In genomic region chrX:111041018-111041462, GRCh38 we compare ENCODE assay signal across 9 cellular contexts. TPM values are rescaled to one million over a fixed set of nuclear protein-coding genes. Genes with fewer than 3 reads are reported as not detected.
DNase-seq lines count a peak whose midpoint lies in the region; ATAC-seq and TF ChIP-seq lines count a peak whose summit lies in the region.
"Had no signal": no experiment of that assay in that cellular context is flagged by ENCODE, and none has a peak within 500 bp of the region (broad histone marks: within the 10 kb centered on the region; RNA-seq: fewer than 3 reads in every experiment).

No MANE protein-coding gene starts in this region.

- H3K23me2 ChIP-seq in H9 (ENCODE audit: insufficient read length, low read depth, low read length, poor library complexity, severe bottlenecking), result no peaks in the 10 kb centered on the region

- H2BK120ac ChIP-seq in H9 (ENCODE audit: low read depth, low read length, poor library complexity, severe bottlenecking), result no peak overlapping the region

- no peak overlapping the region for H2BK12ac ChIP-seq in H9 (ENCODE audit: insufficient read length, low read depth, low read length)

- H3K4ac ChIP-seq in H9 (ENCODE audit: low read depth, low read length), result no peak overlapping the region

- H3K9me3 Mint-ChIP-seq in CD4-positive, alpha-beta memory T cell, result no peaks in the 10 kb centered on the region
- H3K9me3 Mint-ChIP-seq in H9 (no peaks in the 10 kb centered on the region), immature natural killer cell (peaks cover 0 to 3% (median 0%) of the 10 kb centered on the region in 6 donors)

- H4K91ac ChIP-seq in H9 (ENCODE audit: insufficient read length, low read depth, low read length), result no peak overlapping the region

- H3K9me3 ChIP-seq in CD4-positive, alpha-beta memory T cell (ENCODE audit: control insufficient read depth in 1 of 2, low read length in 2 of 2), result no peaks in the 10 kb centered on the region
- H3K9me3 ChIP-seq in H9 (ENCODE audit: control insufficient read depth, low read depth, low read length), result no peaks in the 10 kb centered on the region

- H3K14ac ChIP-seq in H9 (ENCODE audit: insufficient read depth, low read length), result no peak overlapping the region

- peak overlapping the region in 6 of 8 donors; percentile 7 to 59 (median 35) for H3K4me3 Mint-ChIP-seq in CD4-positive, alpha-beta memory T cell
- H3K4me3 Mint-ChIP-seq in H9 (no peak overlapping the region), immature natural killer cell (peak overlapping the region in 1 of 5 donors; percentile 33)

- H3K79me2 ChIP-seq in H9 (ENCODE audit: insufficient read depth, low read length), result no peaks in the 10 kb centered on the region

- H4K5ac ChIP-seq in H9 (ENCODE audit: insufficient read length, low read depth, low read length), result no peak overlapping the region

- intact Hi-C loops in CD4-positive, alpha-beta memory T cell (cut with micrococcal nuclease), result no loop called here

- no peaks in the 10 kb centered on the region for H3K36me3 ChIP-seq in CD4-positive, alpha-beta memory T cell (ENCODE audit: insufficient read depth, low read length)

- peaks cover 12% of the 10 kb centered on the region for H3K4me1 ChIP-seq in CD4-positive, alpha-beta memory T cell (ENCODE audit: insufficient read depth, low read length)
- no peaks in the 10 kb centered on the region for H3K4me1 ChIP-seq in H9 (ENCODE audit: insufficient read depth, low read length)

- no peak overlapping the region for H3K4me2 ChIP-seq in H9 (ENCODE audit: insufficient read depth, insufficient read length, low read length)

- no peak overlapping the region for H3K4me3 ChIP-seq in CD4-positive, alpha-beta memory T cell (ENCODE audit: low read length in 2 of 2)

- H3K27ac ChIP-seq in CD4-positive, alpha-beta memory T cell (ENCODE audit: low read depth, low read length), result peak overlapping the region; percentile 26
- H3K27ac ChIP-seq in H9 (ENCODE audit: insufficient read length, low read depth, low read length), result no peak overlapping the region
- peak overlapping the region; percentile 69 for H3K27ac ChIP-seq in RWPE1

- no CpG with 5 or more reads among the region's 4 CpGs for WGBS in H9 (ENCODE audit: extremely low coverage, insufficient read length, low lambda C conversion rate)

- no peak overlapping the region for H2AFZ ChIP-seq in H9 (ENCODE audit: low read length)

- peak overlapping the region; percentile 3 for H2BK20ac ChIP-seq in H9 (ENCODE audit: low read depth, low read length, poor library complexity, severe bottlenecking)

- no peaks in the 10 kb centered on the region for H4K20me1 ChIP-seq in H9 (ENCODE audit: control insufficient read depth, insufficient read depth, insufficient read length)

- H3T11ph ChIP-seq in H9 (ENCODE audit: low read length), result no peak overlapping the region

- H3K79me1 ChIP-seq in H9 (ENCODE audit: insufficient read depth, low read depth, low read length, poor library complexity, severe bottlenecking), result no peaks in the 10 kb centered on the region

- peaks cover 0 to 2% of the 10 kb centered on the region in 2 donors for H3K27me3 Mint-ChIP-seq in CD4-positive, alpha-beta memory T cell
- H3K27me3 Mint-ChIP-seq in H9 (ENCODE audit: low read depth), result peaks cover 6% of the 10 kb centered on the region
- H3K27me3 Mint-ChIP-seq in immature natural killer cell (ENCODE audit: low read depth in 3 of 3), result peaks cover 2 to 6% (median 2%) of the 10 kb centered on the region in 3 donors

- H2BK15ac ChIP-seq in H9 (ENCODE audit: low read depth, low read length), result no peak overlapping the region

- DNase-seq in CD4-positive, alpha-beta memory T cell, result peak; percentile 50 to 62 (median 55)
- no peak for DNase-seq in H9
- peak; percentile 45 for DNase-seq in RWPE1 (ENCODE audit: low spot score)
- peak; percentile 1 to 4 (median 3) for DNase-seq in immature natural killer cell
- DNase-seq in NCI-H1436 treated with DMSO at 0.1 percent for 48 hours (lab: John Stamatoyannopoulos, UW), result no peak
- no peak for DNase-seq in NCI-H82 treated with DMSO at 0.1 percent for 48 hours (lab: John Stamatoyannopoulos, UW; ENCODE audit: unreplicated experiment)
- DNase-seq in NCI-H2107 treated with DMSO at 0.1 percent for 48 hours (lab: John Stamatoyannopoulos, UW; ENCODE audit: unreplicated experiment), result no peak
- DNase-seq: glutamatergic neuron had no signal

- no peak overlapping the region for H2BK5ac ChIP-seq in H9 (ENCODE audit: insufficient read length, low read length)

- no peak overlapping the region for H2AK5ac ChIP-seq in H9 (ENCODE audit: insufficient read length, low read length)

- peaks cover 3 to 9% (median 5%) of the 10 kb centered on the region in 4 donors for H3K4me1 Mint-ChIP-seq in CD4-positive, alpha-beta memory T cell
- H3K4me1 Mint-ChIP-seq in H9 (peaks cover 6 to 14% of the 10 kb centered on the region in 2 experiments), immature natural killer cell (peaks cover 0 to 6% of the 10 kb centered on the region in 2 donors)

- CTCF ChIA-PET in CD4-positive, alpha-beta memory T cell (lab: Charles Lee; ENCODE audit: partially characterized antibody), result no interaction called here
- CTCF ChIA-PET in RWPE1 (lab: Yijun Ruan, JAX), result interaction anchor here (0.7 kb wide), 1 partner anchor 515 kb away, joined by 3 read pairs; no protein-coding TSS in a partner anchor

- no peaks in the 10 kb centered on the region for H3K36me3 Mint-ChIP-seq in CD4-positive, alpha-beta memory T cell
- H3K36me3 Mint-ChIP-seq in H9 (ENCODE audit: insufficient read depth in 1 of 3, low read depth in 3 of 3) (no peaks in the 10 kb centered on the region), immature natural killer cell (no peaks in the 10 kb centered on the region)

- H3K27ac Mint-ChIP-seq in CD4-positive, alpha-beta memory T cell, result peak overlapping the region; percentile 55 to 86 (median 69)
- H3K27ac Mint-ChIP-seq in H9 (no peak overlapping the region), immature natural killer cell (peak overlapping the region in 1 of 6 donors; percentile 61)

- H3K18ac ChIP-seq in H9 (ENCODE audit: insufficient read length, low read depth, low read length), result no peak overlapping the region

- no peak overlapping the region for H3K23ac ChIP-seq in H9 (ENCODE audit: insufficient read length, low read depth, low read length)

- ATAC-seq in HG03039 (IDR thresholded peaks at IDR 0.05; ENCODE audit: unreplicated experiment), result no peak

- no peak overlapping the region for H3K9ac ChIP-seq in H9 (ENCODE audit: extremely low read depth, insufficient read length, low read length)

- no peaks in the 10 kb centered on the region for H3K27me3 ChIP-seq in CD4-positive, alpha-beta memory T cell (ENCODE audit: insufficient read depth, low read length)
- no peaks in the 10 kb centered on the region for H3K27me3 ChIP-seq in H9 (ENCODE audit: insufficient read depth, low read length)

- no peak overlapping the region for H3K56ac ChIP-seq in H9 (ENCODE audit: insufficient read length, low read depth, low read length)

- no peak overlapping the region for H4K8ac ChIP-seq in H9 (replicated peaks; ENCODE audit: insufficient read length, low read depth, low read length)

- POLR2A ChIA-PET in CD4-positive, alpha-beta memory T cell (lab: Charles Lee; ENCODE audit: partially characterized antibody), result interaction anchor here (0.5 kb wide), 1 partner anchor 55 kb away, joined by 3 read pairs; the partner anchor contains the start of gene PAK3
- POLR2A ChIA-PET in RWPE1 (lab: Yijun Ruan, JAX; ENCODE audit: low non-redundant PET), result no interaction called here

- TF ChIP-seq CTCF in H9 (conservative IDR thresholded peaks at IDR 0.05) (no peak), RWPE1 (conservative IDR thresholded peaks at IDR 0.05; ENCODE audit: low read depth) (no peak)

RNA-seq across cellular contexts. Expression of gene PAK3, which starts 55.0 kb away (rescaled TPM):
- 1 to 10 TPM; 1.5 TPM for total RNA-seq in CD4-positive, alpha-beta memory T cell
- polyA plus RNA-seq in CD4-positive, alpha-beta memory T cell, result 1 to 10 TPM in 1 of 2 donors, under 1 TPM in 1; 1.00 to 1.5 TPM
- total RNA-seq in H9 (2021), result 7.5 and 7.8 TPM in 2 replicates
- under 1 TPM in 1 of 3 donors, not detected in 2; 0.12 TPM for polyA plus RNA-seq in immature natural killer cell

Comparison
In these comparisons a context has a peak if more than half of its experiments do, and no peak if none do; other contexts are left out.
1. DNase-seq: peak in CD4-positive, alpha-beta memory T cell (5 of 5), RWPE1 (single experiment) and immature natural killer cell (3 of 3); none in H9 (single experiment), NCI-H1436 treated with DMSO at 0.1 percent for 48 hours (single experiment), NCI-H82 treated with DMSO at 0.1 percent for 48 hours (single experiment) and NCI-H2107 treated with DMSO at 0.1 percent for 48 hours (single experiment).
2. H3K27ac Mint-ChIP-seq: peak in CD4-positive, alpha-beta memory T cell (7 of 7); none in H9 (0 of 3).
3. H3K4me3 Mint-ChIP-seq: peak in CD4-positive, alpha-beta memory T cell (6 of 8); none in H9 (0 of 2).